In the genomic region with DNA sequence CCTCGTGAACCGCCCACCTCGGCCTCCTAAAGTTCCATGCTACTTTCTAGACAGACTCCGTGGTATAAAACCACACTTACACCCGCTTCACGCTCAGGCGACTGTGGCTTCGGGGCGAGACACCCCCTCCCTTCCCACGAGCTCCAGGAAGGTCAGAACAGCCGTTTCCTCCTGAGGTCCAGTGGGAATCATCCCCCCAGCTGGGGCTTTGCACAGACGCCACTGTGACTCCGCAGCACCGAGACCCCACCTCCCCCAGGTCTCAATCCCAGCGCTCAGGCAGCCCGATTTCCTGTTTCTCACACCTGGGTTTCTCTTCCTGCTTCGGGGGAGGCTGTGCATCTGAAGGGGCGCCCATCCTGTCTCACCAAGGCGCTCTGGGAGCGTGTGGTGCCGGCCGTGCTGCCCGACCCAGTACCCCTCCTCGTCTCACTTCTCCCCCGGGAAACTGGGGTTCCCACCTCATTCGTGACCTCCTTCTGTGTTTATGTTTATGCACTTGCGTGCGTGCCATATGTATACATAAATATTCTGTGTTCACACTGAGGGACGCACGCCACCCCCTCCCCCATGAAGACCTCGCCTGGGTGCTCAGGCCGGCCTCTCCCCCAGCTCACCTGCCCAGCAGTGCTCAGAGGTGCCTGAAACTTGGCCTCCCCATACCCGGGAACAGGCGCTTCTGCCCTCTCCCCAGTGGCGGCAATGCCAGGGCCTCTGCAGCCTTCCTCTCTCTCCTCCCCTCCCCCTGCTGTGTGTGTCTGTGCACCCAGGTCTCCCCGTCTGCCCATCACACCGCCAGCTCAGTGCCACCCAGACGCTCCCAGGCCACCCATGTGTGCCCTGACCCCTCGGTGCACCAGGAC, we compare ENCODE assay signal across 1 cellular context.
TF ChIP-seq lines count a peak whose summit lies in the region.

No MANE protein-coding gene starts in this region.

TF ChIP-seq in HepG2, 621 proteins besides CTCF, POLR2A, EP300 and RAD21:
- TF ChIP-seq HNRNPL (IDR thresholded peaks at IDR 0.05; ENCODE audit: low read depth, low read length), result peak; percentile 85; the same call in 1 of the 2 replicates
- 0 out of 2 replicates have a peak, but pooled peaks have one; percentile 3 for TF ChIP-seq ZBTB38 (CRISPR knock-in tag; IDR thresholded peaks at IDR 0.05)
- TF ChIP-seq, protein P1, sequence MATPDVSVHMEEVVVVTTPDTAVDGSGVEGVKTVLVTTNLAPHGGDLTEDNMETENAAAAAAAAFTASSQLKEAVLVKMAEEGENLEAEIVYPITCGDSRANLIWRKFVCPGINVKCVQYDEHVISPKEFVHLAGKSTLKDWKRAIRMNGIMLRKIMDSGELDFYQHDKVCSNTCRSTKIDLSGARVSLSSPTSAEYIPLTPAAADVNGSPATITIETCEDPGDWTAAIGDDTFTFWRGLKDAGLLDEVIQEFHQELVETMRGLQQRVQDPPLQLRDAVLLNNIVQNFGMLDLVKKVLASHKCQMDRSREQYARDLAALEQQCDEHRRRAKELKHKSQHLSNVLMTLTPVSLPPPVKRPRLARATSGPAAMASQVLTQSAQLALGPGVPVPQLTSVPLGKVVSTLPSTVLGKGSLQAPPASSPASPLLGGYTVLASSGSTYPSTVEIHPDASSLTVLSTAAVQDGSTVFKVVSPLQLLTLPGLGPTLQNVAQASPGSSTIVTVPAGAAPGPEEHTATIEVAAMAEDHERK (CRISPR knock-in tag; IDR thresholded peaks at IDR 0.05; ENCODE audit: low read depth), result no peak
- TF ChIP-seq ZNF670 (CRISPR knock-in tag; IDR thresholded peaks at IDR 0.05; ENCODE audit: borderline replicate concordance), result 0 out of 2 replicates have a peak, but pooled peaks have one; percentile 7
- TF ChIP-seq, protein P2, sequence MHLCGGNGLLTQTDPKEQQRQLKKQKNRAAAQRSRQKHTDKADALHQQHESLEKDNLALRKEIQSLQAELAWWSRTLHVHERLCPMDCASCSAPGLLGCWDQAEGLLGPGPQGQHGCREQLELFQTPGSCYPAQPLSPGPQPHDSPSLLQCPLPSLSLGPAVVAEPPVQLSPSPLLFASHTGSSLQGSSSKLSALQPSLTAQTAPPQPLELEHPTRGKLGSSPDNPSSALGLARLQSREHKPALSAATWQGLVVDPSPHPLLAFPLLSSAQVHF (CRISPR knock-in tag; IDR thresholded peaks at IDR 0.05), result peak; percentile 39; the same call in 1 of the 2 replicates
- no peak for TF ChIP-seq ZNF484 (CRISPR knock-in tag; IDR thresholded peaks at IDR 0.05; ENCODE audit: borderline replicate concordance, low read depth)
- TF ChIP-seq ARID2 (CRISPR knock-in tag; IDR thresholded peaks at IDR 0.05; ENCODE audit: borderline replicate concordance), result no peak
- no peak for TF ChIP-seq ZNF547 (CRISPR knock-in tag; IDR thresholded peaks at IDR 0.05)
- TF ChIP-seq RBFOX2 (IDR thresholded peaks at IDR 0.05; ENCODE audit: low read depth, low read length), result peak; percentile 20
- no peak for TF ChIP-seq ISX (CRISPR knock-in tag; conservative IDR thresholded peaks at IDR 0.05)
- peak; percentile 34; the same call in 1 of the 2 replicates for TF ChIP-seq ZNF780A (CRISPR knock-in tag; IDR thresholded peaks at IDR 0.05)
- 0 out of 2 replicates have a peak, but pooled peaks have one; percentile 52 for TF ChIP-seq ZNF296 (CRISPR knock-in tag; conservative IDR thresholded peaks at IDR 0.05)
- peak; percentile 21; the same call in 1 of the 2 replicates for TF ChIP-seq ZNF672 (CRISPR knock-in tag; IDR thresholded peaks at IDR 0.05)
- no peak for TF ChIP-seq ZBTB1 (CRISPR knock-in tag; IDR thresholded peaks at IDR 0.05; ENCODE audit: borderline replicate concordance)
- TF ChIP-seq, protein P3, sequence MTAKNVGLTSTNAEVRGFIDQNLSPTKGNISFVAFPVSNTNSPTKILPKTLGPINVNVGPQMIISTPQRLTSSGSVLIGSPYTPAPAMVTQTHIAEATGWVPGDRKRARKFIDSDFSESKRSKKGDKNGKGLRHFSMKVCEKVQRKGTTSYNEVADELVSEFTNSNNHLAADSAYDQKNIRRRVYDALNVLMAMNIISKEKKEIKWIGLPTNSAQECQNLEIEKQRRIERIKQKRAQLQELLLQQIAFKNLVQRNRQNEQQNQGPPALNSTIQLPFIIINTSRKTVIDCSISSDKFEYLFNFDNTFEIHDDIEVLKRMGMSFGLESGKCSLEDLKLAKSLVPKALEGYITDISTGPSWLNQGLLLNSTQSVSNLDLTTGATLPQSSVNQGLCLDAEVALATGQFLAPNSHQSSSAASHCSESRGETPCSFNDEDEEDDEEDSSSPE (CRISPR knock-in tag; IDR thresholded peaks at IDR 0.05), result no peak
- no peak for TF ChIP-seq SMARCC2 (IDR thresholded peaks at IDR 0.05)
- TF ChIP-seq SP1 (IDR thresholded peaks at IDR 0.05), result no peak
- no peak for TF ChIP-seq SP1 (CRISPR knock-in tag; IDR thresholded peaks at IDR 0.05)
- TF ChIP-seq CBX5 (CRISPR knock-in tag; IDR thresholded peaks at IDR 0.05; ENCODE audit: borderline replicate concordance), result no peak
- TF ChIP-seq KMT2A (CRISPR knock-in tag; IDR thresholded peaks at IDR 0.05), result no peak
- 0 out of 2 replicates have a peak, but pooled peaks have one; percentile 2 for TF ChIP-seq ZBTB42 (CRISPR knock-in tag; IDR thresholded peaks at IDR 0.05)
- no peak for TF ChIP-seq SNRNP70 (IDR thresholded peaks at IDR 0.05; ENCODE audit: low read depth, low read length)
- no peak for TF ChIP-seq SPEN (CRISPR knock-in tag; IDR thresholded peaks at IDR 0.05; ENCODE audit: low read depth)
- TF ChIP-seq, protein P4, sequence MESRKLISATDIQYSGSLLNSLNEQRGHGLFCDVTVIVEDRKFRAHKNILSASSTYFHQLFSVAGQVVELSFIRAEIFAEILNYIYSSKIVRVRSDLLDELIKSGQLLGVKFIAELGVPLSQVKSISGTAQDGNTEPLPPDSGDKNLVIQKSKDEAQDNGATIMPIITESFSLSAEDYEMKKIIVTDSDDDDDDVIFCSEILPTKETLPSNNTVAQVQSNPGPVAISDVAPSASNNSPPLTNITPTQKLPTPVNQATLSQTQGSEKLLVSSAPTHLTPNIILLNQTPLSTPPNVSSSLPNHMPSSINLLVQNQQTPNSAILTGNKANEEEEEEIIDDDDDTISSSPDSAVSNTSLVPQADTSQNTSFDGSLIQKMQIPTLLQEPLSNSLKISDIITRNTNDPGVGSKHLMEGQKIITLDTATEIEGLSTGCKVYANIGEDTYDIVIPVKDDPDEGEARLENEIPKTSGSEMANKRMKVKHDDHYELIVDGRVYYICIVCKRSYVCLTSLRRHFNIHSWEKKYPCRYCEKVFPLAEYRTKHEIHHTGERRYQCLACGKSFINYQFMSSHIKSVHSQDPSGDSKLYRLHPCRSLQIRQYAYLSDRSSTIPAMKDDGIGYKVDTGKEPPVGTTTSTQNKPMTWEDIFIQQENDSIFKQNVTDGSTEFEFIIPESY (CRISPR knock-in tag; IDR thresholded peaks at IDR 0.05), result no peak; the same call in 1 of the 2 replicates
- TF ChIP-seq, protein P5, sequence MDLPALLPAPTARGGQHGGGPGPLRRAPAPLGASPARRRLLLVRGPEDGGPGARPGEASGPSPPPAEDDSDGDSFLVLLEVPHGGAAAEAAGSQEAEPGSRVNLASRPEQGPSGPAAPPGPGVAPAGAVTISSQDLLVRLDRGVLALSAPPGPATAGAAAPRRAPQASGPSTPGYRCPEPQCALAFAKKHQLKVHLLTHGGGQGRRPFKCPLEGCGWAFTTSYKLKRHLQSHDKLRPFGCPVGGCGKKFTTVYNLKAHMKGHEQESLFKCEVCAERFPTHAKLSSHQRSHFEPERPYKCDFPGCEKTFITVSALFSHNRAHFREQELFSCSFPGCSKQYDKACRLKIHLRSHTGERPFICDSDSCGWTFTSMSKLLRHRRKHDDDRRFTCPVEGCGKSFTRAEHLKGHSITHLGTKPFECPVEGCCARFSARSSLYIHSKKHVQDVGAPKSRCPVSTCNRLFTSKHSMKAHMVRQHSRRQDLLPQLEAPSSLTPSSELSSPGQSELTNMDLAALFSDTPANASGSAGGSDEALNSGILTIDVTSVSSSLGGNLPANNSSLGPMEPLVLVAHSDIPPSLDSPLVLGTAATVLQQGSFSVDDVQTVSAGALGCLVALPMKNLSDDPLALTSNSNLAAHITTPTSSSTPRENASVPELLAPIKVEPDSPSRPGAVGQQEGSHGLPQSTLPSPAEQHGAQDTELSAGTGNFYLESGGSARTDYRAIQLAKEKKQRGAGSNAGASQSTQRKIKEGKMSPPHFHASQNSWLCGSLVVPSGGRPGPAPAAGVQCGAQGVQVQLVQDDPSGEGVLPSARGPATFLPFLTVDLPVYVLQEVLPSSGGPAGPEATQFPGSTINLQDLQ (CRISPR knock-in tag; IDR thresholded peaks at IDR 0.05), result no peak
- TF ChIP-seq, protein P6, sequence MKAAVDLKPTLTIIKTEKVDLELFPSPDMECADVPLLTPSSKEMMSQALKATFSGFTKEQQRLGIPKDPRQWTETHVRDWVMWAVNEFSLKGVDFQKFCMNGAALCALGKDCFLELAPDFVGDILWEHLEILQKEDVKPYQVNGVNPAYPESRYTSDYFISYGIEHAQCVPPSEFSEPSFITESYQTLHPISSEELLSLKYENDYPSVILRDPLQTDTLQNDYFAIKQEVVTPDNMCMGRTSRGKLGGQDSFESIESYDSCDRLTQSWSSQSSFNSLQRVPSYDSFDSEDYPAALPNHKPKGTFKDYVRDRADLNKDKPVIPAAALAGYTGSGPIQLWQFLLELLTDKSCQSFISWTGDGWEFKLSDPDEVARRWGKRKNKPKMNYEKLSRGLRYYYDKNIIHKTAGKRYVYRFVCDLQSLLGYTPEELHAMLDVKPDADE (CRISPR knock-in tag; IDR thresholded peaks at IDR 0.05), result no peak
- TF ChIP-seq, protein P7, sequence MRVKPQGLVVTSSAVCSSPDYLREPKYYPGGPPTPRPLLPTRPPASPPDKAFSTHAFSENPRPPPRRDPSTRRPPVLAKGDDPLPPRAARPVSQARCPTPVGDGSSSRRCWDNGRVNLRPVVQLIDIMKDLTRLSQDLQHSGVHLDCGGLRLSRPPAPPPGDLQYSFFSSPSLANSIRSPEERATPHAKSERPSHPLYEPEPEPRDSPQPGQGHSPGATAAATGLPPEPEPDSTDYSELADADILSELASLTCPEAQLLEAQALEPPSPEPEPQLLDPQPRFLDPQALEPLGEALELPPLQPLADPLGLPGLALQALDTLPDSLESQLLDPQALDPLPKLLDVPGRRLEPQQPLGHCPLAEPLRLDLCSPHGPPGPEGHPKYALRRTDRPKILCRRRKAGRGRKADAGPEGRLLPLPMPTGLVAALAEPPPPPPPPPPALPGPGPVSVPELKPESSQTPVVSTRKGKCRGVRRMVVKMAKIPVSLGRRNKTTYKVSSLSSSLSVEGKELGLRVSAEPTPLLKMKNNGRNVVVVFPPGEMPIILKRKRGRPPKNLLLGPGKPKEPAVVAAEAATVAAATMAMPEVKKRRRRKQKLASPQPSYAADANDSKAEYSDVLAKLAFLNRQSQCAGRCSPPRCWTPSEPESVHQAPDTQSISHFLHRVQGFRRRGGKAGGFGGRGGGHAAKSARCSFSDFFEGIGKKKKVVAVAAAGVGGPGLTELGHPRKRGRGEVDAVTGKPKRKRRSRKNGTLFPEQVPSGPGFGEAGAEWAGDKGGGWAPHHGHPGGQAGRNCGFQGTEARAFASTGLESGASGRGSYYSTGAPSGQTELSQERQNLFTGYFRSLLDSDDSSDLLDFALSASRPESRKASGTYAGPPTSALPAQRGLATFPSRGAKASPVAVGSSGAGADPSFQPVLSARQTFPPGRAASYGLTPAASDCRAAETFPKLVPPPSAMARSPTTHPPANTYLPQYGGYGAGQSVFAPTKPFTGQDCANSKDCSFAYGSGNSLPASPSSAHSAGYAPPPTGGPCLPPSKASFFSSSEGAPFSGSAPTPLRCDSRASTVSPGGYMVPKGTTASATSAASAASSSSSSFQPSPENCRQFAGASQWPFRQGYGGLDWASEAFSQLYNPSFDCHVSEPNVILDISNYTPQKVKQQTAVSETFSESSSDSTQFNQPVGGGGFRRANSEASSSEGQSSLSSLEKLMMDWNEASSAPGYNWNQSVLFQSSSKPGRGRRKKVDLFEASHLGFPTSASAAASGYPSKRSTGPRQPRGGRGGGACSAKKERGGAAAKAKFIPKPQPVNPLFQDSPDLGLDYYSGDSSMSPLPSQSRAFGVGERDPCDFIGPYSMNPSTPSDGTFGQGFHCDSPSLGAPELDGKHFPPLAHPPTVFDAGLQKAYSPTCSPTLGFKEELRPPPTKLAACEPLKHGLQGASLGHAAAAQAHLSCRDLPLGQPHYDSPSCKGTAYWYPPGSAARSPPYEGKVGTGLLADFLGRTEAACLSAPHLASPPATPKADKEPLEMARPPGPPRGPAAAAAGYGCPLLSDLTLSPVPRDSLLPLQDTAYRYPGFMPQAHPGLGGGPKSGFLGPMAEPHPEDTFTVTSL (CRISPR knock-in tag; IDR thresholded peaks at IDR 0.05; ENCODE audit: borderline replicate concordance), result no peak
- peak; percentile 14 for TF ChIP-seq AGO2 (optimal IDR thresholded peaks at IDR 0.05; ENCODE audit: low read depth, low read length)
